ENCODE assay signal across 16 cellular contexts in genomic region chr3:106957021-106957420, GRCh38.
"Had no signal": no experiment of that assay in that cellular context is flagged by ENCODE, and none has a peak within 500 bp of the region (broad histone marks: within the 10 kb centered on the region; RNA-seq: fewer than 3 reads in every experiment).

No MANE protein-coding gene starts in this region.

- H3K27me3 ChIP-seq: cardiac muscle cell, colonic mucosa, foreskin keratinocyte, right atrium auricular region, upper lobe of left lung had no signal

- H3K4me3 ChIP-seq: cardiac muscle cell, colonic mucosa, right atrium auricular region, smooth muscle cell, upper lobe of left lung had no signal

- H3K4me3 Mint-ChIP-seq: effector memory CD8-positive, alpha-beta T cell; naive thymus-derived CD4-positive, alpha-beta T cell had no signal

- H3K27ac ChIP-seq: cardiac muscle cell, colonic mucosa, foreskin keratinocyte, right atrium auricular region, upper lobe of left lung had no signal

- H3K36me3 ChIP-seq: cardiac muscle cell, colonic mucosa, right atrium auricular region, upper lobe of left lung had no signal

- ATAC-seq: activated CD4-positive, CD25-positive, alpha-beta regulatory T cell treated with anti-CD3 and anti-CD28 coated beads, Interleukin-2, amount 50 U/mL, for 24 hours; activated naive CD4-positive, alpha-beta T cell treated with anti-CD3 and anti-CD28 coated beads, Interleukin-2, amount 50 U/mL, for 72 hours; effector memory CD8-positive, alpha-beta T cell; foreskin keratinocyte; naive thymus-derived CD4-positive, alpha-beta T cell had no signal

- H3K4me1 ChIP-seq: colonic mucosa, foreskin keratinocyte, right atrium auricular region, upper lobe of left lung had no signal

- H3K9me3 ChIP-seq: colonic mucosa, right atrium auricular region, upper lobe of left lung had no signal

- H3K4me1 Mint-ChIP-seq: naive thymus-derived CD4-positive, alpha-beta T cell had no signal

- H3K27me3 Mint-ChIP-seq: effector memory CD8-positive, alpha-beta T cell; naive thymus-derived CD4-positive, alpha-beta T cell had no signal

- H3K36me3 Mint-ChIP-seq: activated naive CD4-positive, alpha-beta T cell treated with anti-CD3 and anti-CD28 coated beads, Interleukin-2, amount 50 U/mL, for 72 hours; naive thymus-derived CD4-positive, alpha-beta T cell had no signal

- H3K4me2 ChIP-seq: smooth muscle cell had no signal

- H3K27ac Mint-ChIP-seq: activated naive CD4-positive, alpha-beta T cell treated with anti-CD3 and anti-CD28 coated beads, Interleukin-2, amount 50 U/mL, for 72 hours; effector memory CD8-positive, alpha-beta T cell; naive thymus-derived CD4-positive, alpha-beta T cell had no signal

- DNase-seq: activated effector memory CD4-positive, alpha-beta T cell treated with Interleukin-2 at 50 U/mL for 16 hours; activated T-cell treated with anti-CD3 and anti-CD28 coated beads, Interleukin-2, amount 50 U/mL, for 1 hour; anterior cingulate cortex; colonic mucosa; effector memory CD8-positive, alpha-beta T cell; foreskin keratinocyte; naive thymus-derived CD4-positive, alpha-beta T cell; posterior cingulate gyrus; stimulated activated naive CD4-positive, alpha-beta T cell; substantia nigra; upper lobe of left lung had no signal
